ENCODE assay signal across 1 cellular context in genomic region chr3:195669315-195669714, GRCh38. TPM values are rescaled to one million over a fixed set of nuclear protein-coding genes. Genes with fewer than 3 reads are reported as not detected.
"Had no signal": no experiment of that assay in that cellular context is flagged by ENCODE, and none has a peak within 500 bp of the region (broad histone marks: within the 10 kb centered on the region; RNA-seq: fewer than 3 reads in every experiment).

No MANE protein-coding gene starts in this region.

RNA-seq across cellular contexts. Expression of gene MUC20, which starts 51.5 kb away (rescaled TPM):
- total RNA-seq: SJCRH30 had no signal
